ENCODE assay signal across 11 cellular contexts in genomic region chr13:99045396-99045795, GRCh38.
A peak's percentile ranks its signal among the peaks of the same experiment; 100 is the strongest.
DNase-seq lines count a peak whose midpoint lies in the region; ATAC-seq and TF ChIP-seq lines count a peak whose summit lies in the region.
"Had no signal": no experiment of that assay in that cellular context is flagged by ENCODE, and none has a peak within 500 bp of the region (broad histone marks: within the 10 kb centered on the region; RNA-seq: fewer than 3 reads in every experiment).

No MANE protein-coding gene starts in this region.

- no peak for ATAC-seq in activated T-cell treated with anti-CD3 and anti-CD28 coated beads, Interleukin-2, amount 50 U/mL, for 72 hours (replicated peaks in 1 of 2)
- ATAC-seq in heart left ventricle = no peak

- intact Hi-C loops in activated T-helper 1 cell treated with anti-CD3 and anti-CD28 coated beads, Interleukin-12 subunit alpha, Interleukin-12 subunit beta, Interleukin-2, Interleukin-4 antibody, amounts not matched to agents 30 ng/mL and 10 ng/mL and 1 ng/mL, durations not matched to agents 14 hours and 24 hours and 36 hours (cut with micrococcal nuclease) = no loop called here
- intact Hi-C loops in ovary (cut with DNase I) (no loop called here), heart left ventricle (cut with DNase I) (loop anchor here in 1 of 10 donors (5.0 kb wide), 1 partner anchor 37 kb away; no protein-coding TSS in a partner anchor)

- H3K4me1 ChIP-seq in fibroblast of lung (ENCODE audit: control insufficient read depth, extremely low read depth, insufficient read depth, low read length) (peaks cover 5% of the 10 kb centered on the region), suprapubic skin (peaks cover 86% of the 10 kb centered on the region), ovary (ENCODE audit: insufficient read depth) (peaks cover 7% of the 10 kb centered on the region), heart left ventricle (peaks cover 0 to 50% (median 11%) of the 10 kb centered on the region in 12 donors)

- no peak overlapping the region for H3K9ac ChIP-seq in fibroblast of lung (ENCODE audit: insufficient read depth, low read length)

- peak overlapping the region; percentile 69 to 75 for H3K4me3 Mint-ChIP-seq in activated T-cell treated with anti-CD3 and anti-CD28 coated beads, Interleukin-2, amount 50 U/mL, for 72 hours
- peak overlapping the region; percentile 68 for H3K4me3 Mint-ChIP-seq in activated T-helper 1 cell treated with anti-CD3 and anti-CD28 coated beads, Interleukin-12 subunit alpha, Interleukin-12 subunit beta, Interleukin-2, Interleukin-4 antibody, amounts not matched to agents 30 ng/mL and 10 ng/mL and 1 ng/mL, durations not matched to agents 14 hours and 24 hours and 36 hours

- no peak overlapping the region for H3K4me2 ChIP-seq in fibroblast of lung (ENCODE audit: extremely low read depth, insufficient read depth, low read length)

- no peak overlapping the region for H3K27ac ChIP-seq in fibroblast of lung (ENCODE audit: insufficient read depth, low read length)
- H3K27ac ChIP-seq in suprapubic skin = peak overlapping the region; percentile 86
- no peak overlapping the region for H3K27ac ChIP-seq in ovary
- H3K27ac ChIP-seq in heart left ventricle = peak overlapping the region in 2 of 12 donors; percentile 54 to 80

- no peak for DNase-seq in activated T-cell treated with anti-CD3 and anti-CD28 coated beads, Interleukin-2, amount 50 U/mL, for 72 hours
- no peak for DNase-seq in activated T-cell treated with anti-CD3 and anti-CD28 coated beads for 4 hours
- DNase-seq in activated T-helper 1 cell treated with anti-CD3 and anti-CD28 coated beads, Interleukin-12 subunit alpha, Interleukin-12 subunit beta, Interleukin-2, Interleukin-4 antibody, amounts not matched to agents 30 ng/mL and 10 ng/mL and 1 ng/mL, durations not matched to agents 14 hours and 24 hours and 36 hours (ENCODE audit: low spot score) = no peak
- peak; percentile 32 to 67 for DNase-seq in fibroblast of lung (ENCODE audit: low read depth in 2 of 2)
- DNase-seq in suprapubic skin (ENCODE audit: low spot score in 2 of 2) = no peak
- no peak for DNase-seq in central memory CD4-positive, alpha-beta T cell
- DNase-seq in ovary = no peak
- no peak for DNase-seq in heart left ventricle
- DNase-seq: H7, NCI-H345 had no signal

- H3K4me3 ChIP-seq in fibroblast of lung (replicated peaks in 1 of 4; ENCODE audit: control extremely low read depth in 1 of 4, insufficient read depth in 1 of 4, low read depth in 3 of 4, low read length in 4 of 4) (no peak overlapping the region), suprapubic skin (no peak overlapping the region), ovary (no peak overlapping the region), heart left ventricle (no peak overlapping the region)
- H3K4me3 ChIP-seq: lung had no signal

- H3K27me3 ChIP-seq in fibroblast of lung (ENCODE audit: control insufficient read depth, insufficient read depth, low read length) (no peaks in the 10 kb centered on the region), suprapubic skin (no peaks in the 10 kb centered on the region), ovary (no peaks in the 10 kb centered on the region), heart left ventricle (peaks cover 0 to 61% (median 0%) of the 10 kb centered on the region in 9 donors)

- H3K27me3 Mint-ChIP-seq in activated T-cell treated with anti-CD3 and anti-CD28 coated beads, Interleukin-2, amount 50 U/mL, for 72 hours (ENCODE audit: low read depth) = no peaks in the 10 kb centered on the region
- peaks cover 2% of the 10 kb centered on the region for H3K27me3 Mint-ChIP-seq in activated T-helper 1 cell treated with anti-CD3 and anti-CD28 coated beads, Interleukin-12 subunit alpha, Interleukin-12 subunit beta, Interleukin-2, Interleukin-4 antibody, amounts not matched to agents 30 ng/mL and 10 ng/mL and 1 ng/mL, durations not matched to agents 14 hours and 24 hours and 36 hours (ENCODE audit: insufficient read depth)

- H3K9me3 ChIP-seq in fibroblast of lung (ENCODE audit: control insufficient read depth, insufficient read depth, low read depth, low read length) (no peaks in the 10 kb centered on the region), suprapubic skin (no peaks in the 10 kb centered on the region), ovary (no peaks in the 10 kb centered on the region), heart left ventricle (no peaks in the 10 kb centered on the region)

- no peaks in the 10 kb centered on the region for H3K36me3 ChIP-seq in fibroblast of lung (ENCODE audit: control insufficient read depth, insufficient read depth, low read length)
- no peaks in the 10 kb centered on the region for H3K36me3 ChIP-seq in suprapubic skin
- no peaks in the 10 kb centered on the region for H3K36me3 ChIP-seq in ovary
- no peaks in the 10 kb centered on the region for H3K36me3 ChIP-seq in heart left ventricle

- H4K20me1 ChIP-seq in fibroblast of lung (ENCODE audit: control insufficient read depth, extremely low read depth, insufficient read depth, low read length) = no peaks in the 10 kb centered on the region

- no peaks in the 10 kb centered on the region for H3K79me2 ChIP-seq in fibroblast of lung (ENCODE audit: control insufficient read depth, insufficient read depth, low read length)

- peaks cover 0 to 2% of the 10 kb centered on the region in 2 donors for H3K36me3 Mint-ChIP-seq in activated T-cell treated with anti-CD3 and anti-CD28 coated beads, Interleukin-2, amount 50 U/mL, for 72 hours (ENCODE audit: insufficient read depth in 2 of 2)
- peaks cover 14% of the 10 kb centered on the region for H3K36me3 Mint-ChIP-seq in activated T-helper 1 cell treated with anti-CD3 and anti-CD28 coated beads, Interleukin-12 subunit alpha, Interleukin-12 subunit beta, Interleukin-2, Interleukin-4 antibody, amounts not matched to agents 30 ng/mL and 10 ng/mL and 1 ng/mL, durations not matched to agents 14 hours and 24 hours and 36 hours (ENCODE audit: low read depth)

- no peak overlapping the region for H2AFZ ChIP-seq in fibroblast of lung (ENCODE audit: low read length)

- TF ChIP-seq EP300 in suprapubic skin (IDR thresholded peaks at IDR 0.05) = no peak
- TF ChIP-seq EP300 in ovary (IDR thresholded peaks at IDR 0.05) = no peak

- H3K4me1 Mint-ChIP-seq in activated T-cell treated with anti-CD3 and anti-CD28 coated beads, Interleukin-2, amount 50 U/mL, for 72 hours (ENCODE audit: low read depth) = peaks cover 98% of the 10 kb centered on the region
- peaks cover 93% of the 10 kb centered on the region for H3K4me1 Mint-ChIP-seq in activated T-helper 1 cell treated with anti-CD3 and anti-CD28 coated beads, Interleukin-12 subunit alpha, Interleukin-12 subunit beta, Interleukin-2, Interleukin-4 antibody, amounts not matched to agents 30 ng/mL and 10 ng/mL and 1 ng/mL, durations not matched to agents 14 hours and 24 hours and 36 hours (ENCODE audit: low read depth)

- H3K27ac Mint-ChIP-seq in activated T-cell treated with anti-CD3 and anti-CD28 coated beads, Interleukin-2, amount 50 U/mL, for 72 hours = peak overlapping the region; percentile 74
- peak overlapping the region; percentile 91 for H3K27ac Mint-ChIP-seq in activated T-helper 1 cell treated with anti-CD3 and anti-CD28 coated beads, Interleukin-12 subunit alpha, Interleukin-12 subunit beta, Interleukin-2, Interleukin-4 antibody, amounts not matched to agents 30 ng/mL and 10 ng/mL and 1 ng/mL, durations not matched to agents 14 hours and 24 hours and 36 hours

- WGBS in suprapubic skin = 87% methylated on average over 1 of the region's 1 CpG
- WGBS in ovary, 3 donors = 74 to 89% (median 82%) methylated on average over 1 of the region's 1 CpG
- 87 to 96% (median 92%) methylated on average over 1 of the region's 1 CpG for WGBS in heart left ventricle, 4 donors

- no peak for TF ChIP-seq POLR2A in suprapubic skin (IDR thresholded peaks at IDR 0.05)
- no peak for TF ChIP-seq POLR2A in ovary (IDR thresholded peaks at IDR 0.05)
- no peak for TF ChIP-seq POLR2A in heart left ventricle (IDR thresholded peaks at IDR 0.05)

- TF ChIP-seq CTCF in fibroblast of lung (conservative IDR thresholded peaks at IDR 0.05 in 1 of 2, IDR thresholded peaks at IDR 0.05 in 1 of 2; ENCODE audit: low read depth in 1 of 2, low read length in 2 of 2) (no peak), suprapubic skin (IDR thresholded peaks at IDR 0.05) (no peak), ovary (IDR thresholded peaks at IDR 0.05) (no peak), heart left ventricle (IDR thresholded peaks at IDR 0.05) (no peak)

- H3K9me3 Mint-ChIP-seq in activated T-cell treated with anti-CD3 and anti-CD28 coated beads, Interleukin-2, amount 50 U/mL, for 72 hours = no peaks in the 10 kb centered on the region
- H3K9me3 Mint-ChIP-seq in activated T-helper 1 cell treated with anti-CD3 and anti-CD28 coated beads, Interleukin-12 subunit alpha, Interleukin-12 subunit beta, Interleukin-2, Interleukin-4 antibody, amounts not matched to agents 30 ng/mL and 10 ng/mL and 1 ng/mL, durations not matched to agents 14 hours and 24 hours and 36 hours = no peaks in the 10 kb centered on the region

Comparison
In these comparisons a context has a peak if more than half of its experiments do, and no peak if none do; other contexts are left out.
1. DNase-seq: peak in fibroblast of lung (2 of 2); none in activated T-cell treated with anti-CD3 and anti-CD28 coated beads, Interleukin-2, amount 50 U/mL, for 72 hours (0 of 2), activated T-cell treated with anti-CD3 and anti-CD28 coated beads for 4 hours (single experiment), activated T-helper 1 cell treated with anti-CD3 and anti-CD28 coated beads, Interleukin-12 subunit alpha, Interleukin-12 subunit beta, Interleukin-2, Interleukin-4 antibody, amounts not matched to agents 30 ng/mL and 10 ng/mL and 1 ng/mL, durations not matched to agents 14 hours and 24 hours and 36 hours (single experiment), suprapubic skin (0 of 2), central memory CD4-positive, alpha-beta T cell (single experiment), ovary (0 of 5) and heart left ventricle (0 of 5).